16 cellular contexts compared by ENCODE assay signal in genomic region chr4:3857316-3857926, GRCh38.
"Had no signal": no experiment of that assay in that cellular context is flagged by ENCODE, and none has a peak within 500 bp of the region (broad histone marks: within the 10 kb centered on the region; RNA-seq: fewer than 3 reads in every experiment).

No MANE protein-coding gene starts in this region.

- H3K79me2 ChIP-seq: hepatocyte had no signal

- H3K9me3 ChIP-seq: colonic mucosa, lower lobe of right lung, suprapubic skin, transverse colon, vagina had no signal

- H3K36me3 ChIP-seq: brain microvascular endothelial cell, colonic mucosa, lower lobe of right lung, suprapubic skin, transverse colon, vagina had no signal

- ATAC-seq: left colon, right cardiac atrium had no signal

- H3K4me3 ChIP-seq: colonic mucosa, hepatocyte, lower lobe of right lung, suprapubic skin, transverse colon, vagina had no signal

- H2AFZ ChIP-seq: hepatocyte had no signal

- H3K27me3 ChIP-seq: colonic mucosa, vagina had no signal

- H3K4me2 ChIP-seq: hepatocyte had no signal

- FAIRE-seq: TTC549 had no signal

- DNase-seq: activated CD4-positive, alpha-beta T cell treated with anti-CD3 and anti-CD28 coated beads, Interleukin-2, amount 50 U/mL, for 4 hours; activated naive CD4-positive, alpha-beta T cell treated with Interleukin-2 at 50 U/mL for 16 hours; anterior cingulate cortex; brain microvascular endothelial cell; central memory CD4-positive, alpha-beta T cell; colonic mucosa; left colon; occipital lobe; transverse colon had no signal

- H3K4me1 ChIP-seq: colonic mucosa, lower lobe of right lung, suprapubic skin, transverse colon, vagina had no signal

- H3K27ac ChIP-seq: brain microvascular endothelial cell, colonic mucosa, epithelial cell of prostate, hepatocyte, lower lobe of right lung, suprapubic skin, transverse colon, vagina had no signal
